Comparison of ENCODE assay signal across 1 cellular context in genomic region chr1:206004269-206004800, GRCh38.
TF ChIP-seq lines count a peak whose summit lies in the region.

No MANE protein-coding gene starts in this region.

TF ChIP-seq in H1, 55 proteins besides CTCF, POLR2A, EP300 and RAD21:
- TF ChIP-seq TAF7 (optimal IDR thresholded peaks at IDR 0.05; ENCODE audit: borderline replicate concordance, low read depth, low read length): no peak
- TF ChIP-seq RFX5 (IDR thresholded peaks at IDR 0.05; ENCODE audit: borderline replicate concordance, low read depth, low read length): no peak
- TF ChIP-seq POU5F1 (IDR thresholded peaks at IDR 0.05; ENCODE audit: low read depth, low read length): no peak
- no peak for TF ChIP-seq ASH2L (IDR thresholded peaks at IDR 0.05; ENCODE audit: low read length)
- no peak for TF ChIP-seq USF2 (IDR thresholded peaks at IDR 0.05; ENCODE audit: low read length)
- TF ChIP-seq GTF2F1 (IDR thresholded peaks at IDR 0.05; ENCODE audit: borderline replicate concordance, low read depth, low read length): no peak
- TF ChIP-seq TBP (IDR thresholded peaks at IDR 0.05; ENCODE audit: low read depth, low read length): no peak
- no peak for TF ChIP-seq ZNF274 (IDR thresholded peaks at IDR 0.05; ENCODE audit: borderline replicate concordance, extremely low read depth, low read length)
- no peak for TF ChIP-seq KDM5A (IDR thresholded peaks at IDR 0.05; ENCODE audit: low read length)
- TF ChIP-seq PHF8 (conservative IDR thresholded peaks at IDR 0.05; ENCODE audit: low read depth, low read length): no peak
TF ChIP-seq in H1: peak in this region for 0.
